ENCODE assay signal across 18 cellular contexts in the genomic region with DNA sequence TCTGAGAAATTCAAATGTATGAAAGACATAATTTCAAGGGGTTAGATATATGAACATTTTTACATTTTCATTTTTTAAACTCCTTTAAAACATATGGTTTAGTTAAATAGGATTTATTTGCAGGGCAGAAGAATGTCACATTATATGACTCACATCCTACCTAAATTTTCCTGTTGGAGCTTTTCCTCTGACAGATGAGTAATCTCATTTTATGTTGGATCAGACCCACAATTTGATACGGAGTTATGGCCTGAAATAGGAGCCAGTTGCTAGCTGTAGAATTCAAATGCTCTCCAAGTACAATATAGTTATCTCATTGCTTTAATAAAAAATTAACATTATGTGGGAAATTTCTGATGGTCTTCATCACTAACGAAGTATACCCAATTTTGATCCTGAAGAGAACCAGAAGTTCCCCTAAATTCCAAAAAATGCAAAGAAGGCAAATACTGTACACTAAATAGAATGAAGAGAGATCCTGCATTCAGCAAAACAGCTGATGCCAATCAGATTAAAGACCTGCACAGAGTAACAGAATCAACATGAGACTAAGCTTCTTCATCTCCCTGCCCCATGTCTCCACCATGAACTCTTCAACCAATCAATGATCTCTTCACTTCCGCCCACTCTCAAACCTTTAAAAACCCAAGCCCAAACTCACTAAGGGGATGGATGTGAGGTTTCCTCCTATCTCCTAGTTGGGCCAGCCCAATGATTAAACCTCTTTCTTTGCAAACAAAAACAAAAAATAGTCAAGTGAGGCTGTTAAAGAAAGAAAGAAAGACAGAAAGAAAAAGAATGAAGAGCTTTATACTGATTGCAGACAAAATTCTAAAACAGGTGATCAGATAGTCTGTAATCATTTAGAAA. TPM values are rescaled to one million over a fixed set of nuclear protein-coding genes. Genes with fewer than 3 reads are reported as not detected.
DNase-seq lines count a peak whose midpoint lies in the region; ATAC-seq and TF ChIP-seq lines count a peak whose summit lies in the region.
"Had no signal": no experiment of that assay in that cellular context is flagged by ENCODE, and none has a peak within 500 bp of the region (broad histone marks: within the 10 kb centered on the region; RNA-seq: fewer than 3 reads in every experiment).

No MANE protein-coding gene starts in this region.

- H3K4me3 ChIP-seq in AG10803 (ENCODE audit: low read length) (no peak overlapping the region), endodermal cell (ENCODE audit: low read length) (no peak overlapping the region)
- H3K4me3 ChIP-seq: BLaER1 treated with 17β-estradiol and CSF1 and Interleukin-3, amounts not matched to agents 10 nM and 100 nM; cardiac muscle cell; prostate gland had no signal

- CTCF ChIA-PET in activated CD8-positive, alpha-beta memory T cell treated with anti-CD3 and anti-CD28 coated beads, Interleukin-2, amount 10 ng/mL, durations not matched to agents 7 days and 5 days (lab: Charles Lee) = no interaction called here

- H3K27me3 Mint-ChIP-seq in chondrocyte (ENCODE audit: low read depth) = no peaks in the 10 kb centered on the region
- H3K27me3 Mint-ChIP-seq in osteocyte (ENCODE audit: unreplicated experiment) = no peaks in the 10 kb centered on the region
- H3K27me3 Mint-ChIP-seq in activated CD8-positive, alpha-beta memory T cell treated with anti-CD3 and anti-CD28 coated beads, Interleukin-2, amount 10 ng/mL, durations not matched to agents 7 days and 5 days = peaks cover 23% of the 10 kb centered on the region
- peaks cover 8% of the 10 kb centered on the region for H3K27me3 Mint-ChIP-seq in endodermal cell (ENCODE audit: insufficient read depth)

- no peaks in the 10 kb centered on the region for H3K36me3 Mint-ChIP-seq in chondrocyte (ENCODE audit: low read depth)
- no peaks in the 10 kb centered on the region for H3K36me3 Mint-ChIP-seq in osteocyte (ENCODE audit: unreplicated experiment)
- H3K36me3 Mint-ChIP-seq in activated CD8-positive, alpha-beta memory T cell treated with anti-CD3 and anti-CD28 coated beads, Interleukin-2, amount 10 ng/mL, durations not matched to agents 7 days and 5 days = no peaks in the 10 kb centered on the region
- H3K36me3 Mint-ChIP-seq in endodermal cell (ENCODE audit: low read depth) = no peaks in the 10 kb centered on the region
- H3K36me3 Mint-ChIP-seq: mesothelial cell of epicardium; stimulated activated memory B cell treated with anti-CD40 and anti-IgM and Interleukin-4, amounts not matched to agents 10 μg/mL and 1 μg/mL and 100 μg/mL, for 72 hours had no signal

- no peaks in the 10 kb centered on the region for H3K4me1 ChIP-seq in endodermal cell (ENCODE audit: control insufficient read depth, insufficient read depth, low read length)
- H3K4me1 ChIP-seq: prostate gland had no signal

- H3K9me3 ChIP-seq in endodermal cell (ENCODE audit: control insufficient read depth, low read length) = no peaks in the 10 kb centered on the region
- H3K9me3 ChIP-seq: BLaER1 treated with 17β-estradiol and CSF1 and Interleukin-3, amounts not matched to agents 10 nM and 100 nM; prostate gland had no signal

- no peaks in the 10 kb centered on the region for H3K36me3 ChIP-seq in endodermal cell (ENCODE audit: control insufficient read depth, insufficient read depth, low read length)
- H3K36me3 ChIP-seq: BLaER1 treated with 17β-estradiol and CSF1 and Interleukin-3, amounts not matched to agents 10 nM and 100 nM; cardiac muscle cell; prostate gland had no signal

- TF ChIP-seq CTCF in AG10803 (conservative IDR thresholded peaks at IDR 0.05; ENCODE audit: low read length) (no peak), chondrocyte (IDR thresholded peaks at IDR 0.05) (no peak), osteocyte (IDR thresholded peaks at IDR 0.05) (no peak), endodermal cell (conservative IDR thresholded peaks at IDR 0.05) (no peak)

- H3K9me3 Mint-ChIP-seq in chondrocyte (ENCODE audit: low read depth) (no peaks in the 10 kb centered on the region), osteocyte (ENCODE audit: unreplicated experiment) (no peaks in the 10 kb centered on the region), endodermal cell (no peaks in the 10 kb centered on the region)
- H3K9me3 Mint-ChIP-seq in activated CD8-positive, alpha-beta memory T cell treated with anti-CD3 and anti-CD28 coated beads, Interleukin-2, amount 10 ng/mL, durations not matched to agents 7 days and 5 days (ENCODE audit: low read depth) = no peaks in the 10 kb centered on the region
- H3K9me3 Mint-ChIP-seq: activated T-helper 1 cell treated with anti-CD3 and anti-CD28 coated beads, Interleukin-12 subunit alpha, Interleukin-12 subunit beta, Interleukin-2, Interleukin-4 antibody, amounts not matched to agents 30 ng/mL and 10 ng/mL and 1 ng/mL, durations not matched to agents 14 hours and 24 hours and 36 hours; mesothelial cell of epicardium; stimulated activated memory B cell treated with anti-CD40 and anti-IgM and Interleukin-4, amounts not matched to agents 10 μg/mL and 1 μg/mL and 100 μg/mL, for 72 hours had no signal

- ATAC-seq in activated CD8-positive, alpha-beta memory T cell treated with anti-CD3 and anti-CD28 coated beads, Interleukin-2, amount 10 ng/mL, durations not matched to agents 7 days and 5 days = no peak
- ATAC-seq: stimulated activated memory B cell treated with anti-CD40 and anti-IgM and Interleukin-4, amounts not matched to agents 10 μg/mL and 1 μg/mL and 100 μg/mL, for 72 hours had no signal

- H3K4me1 Mint-ChIP-seq in chondrocyte (ENCODE audit: low read depth) (peaks cover 49% of the 10 kb centered on the region), osteocyte (ENCODE audit: unreplicated experiment) (peaks cover 33% of the 10 kb centered on the region), endodermal cell (peaks cover 10% of the 10 kb centered on the region)
- H3K4me1 Mint-ChIP-seq in activated CD8-positive, alpha-beta memory T cell treated with anti-CD3 and anti-CD28 coated beads, Interleukin-2, amount 10 ng/mL, durations not matched to agents 7 days and 5 days = peaks cover 23% of the 10 kb centered on the region

- peak; percentile 77 for DNase-seq in AG10803 (ENCODE audit: low read depth)
- peak; percentile 67 for DNase-seq in OCI-M1 (lab: John Stamatoyannopoulos, UW)
- DNase-seq in chondrocyte (ENCODE audit: low spot score) = no peak
- peak; percentile 69 for DNase-seq in kidney tubule cell (ENCODE audit: low spot score)
- no peak for DNase-seq in osteocyte (ENCODE audit: extremely low spot score, unreplicated experiment)
- no peak for DNase-seq in activated CD8-positive, alpha-beta memory T cell treated with anti-CD3 and anti-CD28 coated beads, Interleukin-2, amount 10 ng/mL, durations not matched to agents 7 days and 5 days
- no peak for DNase-seq in endodermal cell
- no peak for DNase-seq in NCI-H1930 (lab: John Stamatoyannopoulos, UW)
- DNase-seq: NCI-H2081; stimulated activated CD4-positive, alpha-beta T cell treated with anti-CD3 and anti-CD28 coated beads, Interleukin-4, amount 100 ng/mL, for 1 hour had no signal

- H3K27ac ChIP-seq in endodermal cell (ENCODE audit: low read depth, low read length) = no peak overlapping the region
- H3K27ac ChIP-seq: BLaER1 treated with 17β-estradiol and CSF1 and Interleukin-3, amounts not matched to agents 10 nM and 100 nM; cardiac muscle cell; KMS-11; prostate gland had no signal

- WGBS in endodermal cell (ENCODE audit: insufficient coverage in 1 of 2, insufficient read length in 1 of 2), 2 experiments = 96% methylated on average over 3 of the region's 3 CpGs; no CpG with 5 or more reads in 1 of the 2 experiments

- no peaks in the 10 kb centered on the region for H3K27me3 ChIP-seq in endodermal cell (ENCODE audit: control insufficient read depth, insufficient read depth, low read length, poor library complexity, severe bottlenecking)
- H3K27me3 ChIP-seq: BLaER1 treated with 17β-estradiol and CSF1 and Interleukin-3, amounts not matched to agents 10 nM and 100 nM had no signal

- H3K27ac Mint-ChIP-seq in chondrocyte (ENCODE audit: unreplicated experiment) = peak overlapping the region; percentile 68
- no peak overlapping the region for H3K27ac Mint-ChIP-seq in osteocyte (ENCODE audit: unreplicated experiment)
- H3K27ac Mint-ChIP-seq in activated CD8-positive, alpha-beta memory T cell treated with anti-CD3 and anti-CD28 coated beads, Interleukin-2, amount 10 ng/mL, durations not matched to agents 7 days and 5 days = no peak overlapping the region
- no peak overlapping the region for H3K27ac Mint-ChIP-seq in endodermal cell
- H3K27ac Mint-ChIP-seq: mesothelial cell of epicardium; stimulated activated memory B cell treated with anti-CD40 and anti-IgM and Interleukin-4, amounts not matched to agents 10 μg/mL and 1 μg/mL and 100 μg/mL, for 72 hours had no signal

- H3K4me3 Mint-ChIP-seq in chondrocyte (ENCODE audit: unreplicated experiment) = no peak overlapping the region
- no peak overlapping the region for H3K4me3 Mint-ChIP-seq in osteocyte (ENCODE audit: unreplicated experiment)
- no peak overlapping the region for H3K4me3 Mint-ChIP-seq in activated CD8-positive, alpha-beta memory T cell treated with anti-CD3 and anti-CD28 coated beads, Interleukin-2, amount 10 ng/mL, durations not matched to agents 7 days and 5 days
- H3K4me3 Mint-ChIP-seq in endodermal cell = no peak overlapping the region
- H3K4me3 Mint-ChIP-seq: activated T-helper 1 cell treated with anti-CD3 and anti-CD28 coated beads, Interleukin-12 subunit alpha, Interleukin-12 subunit beta, Interleukin-2, Interleukin-4 antibody, amounts not matched to agents 30 ng/mL and 10 ng/mL and 1 ng/mL, durations not matched to agents 14 hours and 24 hours and 36 hours; mesothelial cell of epicardium; stimulated activated memory B cell treated with anti-CD40 and anti-IgM and Interleukin-4, amounts not matched to agents 10 μg/mL and 1 μg/mL and 100 μg/mL, for 72 hours had no signal

- no peak overlapping the region for H3K9ac ChIP-seq in endodermal cell (ENCODE audit: extremely low read depth, low read length, poor library complexity, severe bottlenecking)
- H3K9ac ChIP-seq: BLaER1 treated with 17β-estradiol and CSF1 and Interleukin-3, amounts not matched to agents 10 nM and 100 nM; KMS-11 had no signal

RNA-seq across cellular contexts. Expression of gene EXOSC9, which starts 10.9 kb away (rescaled TPM):
- total RNA-seq in chondrocyte = 15.8 to 28.7 TPM (median 16.3 TPM) in 3 replicates
- total RNA-seq in osteocyte = 23.3 and 24.0 TPM in 2 replicates
- 10 to 100 TPM; 59.5 to 61.0 TPM for total RNA-seq in activated CD8-positive, alpha-beta memory T cell treated with anti-CD3 and anti-CD28 coated beads, Interleukin-2, amount 10 ng/mL, durations not matched to agents 7 days and 5 days
- total RNA-seq in endodermal cell = 10 to 100 TPM; 47.9 to 69.0 TPM
- polyA plus RNA-seq in endodermal cell (2013, experiment 1 of 2) = 62.5 TPM
- polyA plus RNA-seq in endodermal cell (2013, experiment 2 of 2) = 58.0 TPM

RNA-seq across cellular contexts. Expression of gene SMIM43, which starts 25.2 kb away (rescaled TPM):
- total RNA-seq in chondrocyte (0.34 TPM in 1 of 3 replicates, not detected in the others), osteocyte (not detected in 2 replicates), endodermal cell (not detected)
- total RNA-seq in activated CD8-positive, alpha-beta memory T cell treated with anti-CD3 and anti-CD28 coated beads, Interleukin-2, amount 10 ng/mL, durations not matched to agents 7 days and 5 days = under 1 TPM in 1 of 2 experiments, not detected in 1; 0.18 TPM
- polyA plus RNA-seq in endodermal cell (2013, experiment 1 of 2) = 0.39 TPM
- not detected for polyA plus RNA-seq in endodermal cell (2013, experiment 2 of 2)
- total RNA-seq: activated T-helper 1 cell treated with anti-CD3 and anti-CD28 coated beads, Interleukin-12 subunit alpha, Interleukin-12 subunit beta, Interleukin-2, Interleukin-4 antibody, amounts not matched to agents 30 ng/mL and 10 ng/mL and 1 ng/mL, durations not matched to agents 14 hours and 24 hours and 36 hours; cardiac muscle cell; epithelial cell of proximal tubule; mesothelial cell of epicardium; prostate gland had no signal
- polyA plus RNA-seq: cardiac muscle cell had no signal

RNA-seq across cellular contexts. Expression of gene CCNA2, which starts 33.5 kb away (rescaled TPM):
- total RNA-seq in chondrocyte = 8.2 to 10.3 TPM (median 9.3 TPM) in 3 replicates
- total RNA-seq in osteocyte = 9.6 and 10.6 TPM in 2 replicates
- total RNA-seq in activated CD8-positive, alpha-beta memory T cell treated with anti-CD3 and anti-CD28 coated beads, Interleukin-2, amount 10 ng/mL, durations not matched to agents 7 days and 5 days = 100 to 1,000 TPM; 125 to 129 TPM
- total RNA-seq in endodermal cell = 10 to 100 TPM; 62.8 to 82.2 TPM
- polyA plus RNA-seq in endodermal cell (2013, experiment 1 of 2) = 98.1 TPM
- polyA plus RNA-seq in endodermal cell (2013, experiment 2 of 2) = 103 TPM

Comparison
In these comparisons a context has a peak if more than half of its experiments do, and no peak if none do; other contexts are left out.
1. DNase-seq: peak in AG10803 (single experiment), OCI-M1 (single experiment) and kidney tubule cell (single experiment); none in chondrocyte (single experiment), osteocyte (single experiment), activated CD8-positive, alpha-beta memory T cell treated with anti-CD3 and anti-CD28 coated beads, Interleukin-2, amount 10 ng/mL, durations not matched to agents 7 days and 5 days (single experiment), endodermal cell (single experiment) and NCI-H1930 (0 of 2).